In genomic region chr5:138575194-138576015, GRCh38 we compare ENCODE assay signal across 8 cellular contexts. TPM values are rescaled to one million over a fixed set of nuclear protein-coding genes. Genes with fewer than 3 reads are reported as not detected.
DNase-seq lines count a peak whose midpoint lies in the region; ATAC-seq and TF ChIP-seq lines count a peak whose summit lies in the region.

HSPA9 (minus strand) TSS chr5:138575401; CDS start chr5:138575318, 83 bp downstream.

- peaks cover 29% of the 10 kb centered on the region for H3K36me3 ChIP-seq in suprapubic skin

- TF ChIP-seq EP300 in suprapubic skin (IDR thresholded peaks at IDR 0.05) = no peak

- peak within 1 kb of the TSS; percentile 99 to 100 for H3K27ac Mint-ChIP-seq in activated naive CD4-positive, alpha-beta T cell treated with anti-CD3 and anti-CD28 coated beads, Interleukin-2, amount 50 U/mL, for 72 hours

- peak; percentile 89 for ATAC-seq in HG02610 (IDR thresholded peaks at IDR 0.05; ENCODE audit: unreplicated experiment)
- ATAC-seq in activated naive CD4-positive, alpha-beta T cell treated with anti-CD3 and anti-CD28 coated beads, Interleukin-2, amount 50 U/mL, for 72 hours = peak; percentile 84 to 92

- H3K9me3 Mint-ChIP-seq in activated naive CD4-positive, alpha-beta T cell treated with anti-CD3 and anti-CD28 coated beads, Interleukin-2, amount 50 U/mL, for 72 hours = peaks cover 0 to 4% of the 10 kb centered on the region in 2 donors

- WGBS in suprapubic skin = 0% methylated on average over 23 of the region's 73 CpGs

- TF ChIP-seq POLR2A in suprapubic skin (IDR thresholded peaks at IDR 0.05) = peak; percentile 77 to 97

- peaks cover 28% of the 10 kb centered on the region for H3K4me1 ChIP-seq in suprapubic skin

- no peaks in the 10 kb centered on the region for H3K27me3 ChIP-seq in suprapubic skin

- H3K9me3 ChIP-seq in suprapubic skin = no peaks in the 10 kb centered on the region

- peaks cover 30 to 52% of the 10 kb centered on the region in 2 donors for H3K36me3 Mint-ChIP-seq in activated naive CD4-positive, alpha-beta T cell treated with anti-CD3 and anti-CD28 coated beads, Interleukin-2, amount 50 U/mL, for 72 hours

- peak; percentile 97 for DNase-seq in NCI-H1092 treated with DMSO at 0.1 percent for 48 hours (lab: John Stamatoyannopoulos, UW)
- peak; percentile 99 for DNase-seq in SKM-1 (lab: John Stamatoyannopoulos, UW; ENCODE audit: unreplicated experiment)
- DNase-seq in activated naive CD4-positive, alpha-beta T cell treated with anti-CD3 and anti-CD28 coated beads, Interleukin-2, amount 50 U/mL, for 72 hours (ENCODE audit: low spot score in 2 of 2) = peak; percentile 93 to 98
- DNase-seq in globus pallidus (ENCODE audit: low spot score) = peak; percentile 99
- DNase-seq in nucleus accumbens (lab: John Stamatoyannopoulos, UW) = peak; percentile 95 to 99 (median 98)
- peak; percentile 97 to 98 for DNase-seq in suprapubic skin (ENCODE audit: low spot score in 2 of 2)

- H3K4me3 ChIP-seq in GM08714 (ENCODE audit: low read length) (peak within 1 kb of the TSS; percentile 89), suprapubic skin (peak within 1 kb of the TSS; percentile 85)

- H3K27ac ChIP-seq in suprapubic skin = peak within 1 kb of the TSS; percentile 95

- TF ChIP-seq CTCF in suprapubic skin (IDR thresholded peaks at IDR 0.05) = no peak

RNA-seq across cellular contexts. Expression of gene HSPA9, which starts in this region (rescaled TPM):
- total RNA-seq in activated naive CD4-positive, alpha-beta T cell treated with anti-CD3 and anti-CD28 coated beads, Interleukin-2, amount 50 U/mL, for 72 hours = 100 to 1,000 TPM; 346 to 393 TPM
- total RNA-seq in suprapubic skin = 100 to 1,000 TPM; 204 to 252 (median 247) TPM

Comparison
In these comparisons a context has a peak if more than half of its experiments do, and no peak if none do; other contexts are left out.
1. Peak in every context shown above with its lines: DNase-seq, ATAC-seq, H3K4me3 ChIP-seq and H3K27ac ChIP-seq.